In the genomic region with DNA sequence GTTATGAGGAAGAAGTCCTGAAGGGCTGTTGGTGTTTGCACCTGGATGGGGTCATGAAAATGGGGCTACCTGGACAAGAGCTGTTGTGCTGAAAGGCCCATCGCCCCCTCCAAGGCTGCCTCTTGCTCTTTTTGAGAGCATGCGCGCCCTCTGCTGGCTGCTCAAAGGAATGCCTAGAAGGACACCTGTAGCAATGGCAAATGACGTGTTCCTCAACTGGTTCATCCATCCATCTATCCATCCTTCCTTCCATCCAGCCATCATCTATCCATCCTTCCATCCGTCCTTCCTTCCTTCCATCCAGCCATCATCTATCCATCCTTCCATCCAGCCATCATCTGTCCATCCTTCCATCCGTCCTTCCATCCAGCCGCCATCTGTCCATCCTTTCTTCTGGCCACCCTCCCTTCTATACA, we compare ENCODE assay signal across 8 cellular contexts. TPM values are rescaled to one million over a fixed set of nuclear protein-coding genes. Genes with fewer than 3 reads are reported as not detected.
DNase-seq lines count a peak whose midpoint lies in the region; ATAC-seq and TF ChIP-seq lines count a peak whose summit lies in the region.

No MANE protein-coding gene starts in this region.

- no peak overlapping the region for H3K4me2 ChIP-seq in mammary epithelial cell (ENCODE audit: insufficient read depth, low read depth, low read length)

- no peak overlapping the region for H3K27ac Mint-ChIP-seq in CD14-positive monocyte

- intact Hi-C loops in CD14-positive monocyte (cut with micrococcal nuclease), result loop anchor here (5.0 to 10.0 kb wide), 4 partner anchors 253 to 1430 kb away; no protein-coding TSS in a partner anchor
- intact Hi-C loops in mammary epithelial cell (cut with micrococcal nuclease), result loop anchor here (1.0 to 10.0 kb wide), 4 partner anchors 166 to 560 kb away; no protein-coding TSS in a partner anchor

- H3K79me2 ChIP-seq in mammary epithelial cell (ENCODE audit: insufficient read depth, low read length), result no peaks in the 10 kb centered on the region

- H3K27ac ChIP-seq in mammary epithelial cell (ENCODE audit: insufficient read depth, low read depth, low read length), result no peak overlapping the region

- WGBS in mammary epithelial cell (ENCODE audit: low coverage, missing lambda C conversion rate), result 52% methylated on average over 5 of the region's 7 CpGs

- ATAC-seq in GM21526 (IDR thresholded peaks at IDR 0.05; ENCODE audit: low FRiP score, unreplicated experiment), result peak; percentile 62
- ATAC-seq in GM21786 (IDR thresholded peaks at IDR 0.05; ENCODE audit: unreplicated experiment), result no peak

- H4K20me1 ChIP-seq in mammary epithelial cell (ENCODE audit: insufficient read depth, low read length), result no peaks in the 10 kb centered on the region

- no peak overlapping the region for H3K4me3 ChIP-seq in WI38 (ENCODE audit: low read depth, low read length)
- no peak overlapping the region for H3K4me3 ChIP-seq in mammary epithelial cell (replicated peaks in 1 of 3; ENCODE audit: insufficient read depth in 1 of 3, low read depth in 2 of 3, low read length in 3 of 3)

- CTCF ChIA-PET in mammary epithelial cell (lab: Charles Lee; ENCODE audit: low non-redundant PET), result no interaction called here

- no peaks in the 10 kb centered on the region for H3K36me3 Mint-ChIP-seq in CD14-positive monocyte

- H3K4me1 ChIP-seq in mammary epithelial cell (ENCODE audit: insufficient read depth, low read length), result no peaks in the 10 kb centered on the region

- dilution Hi-C loops in mammary epithelial cell (cut with HindIII; ENCODE audit: low sequenced_read_pairs), result loop anchor here (25.0 kb wide), 1 partner anchor 373 kb away; no protein-coding TSS in a partner anchor

- H3K27me3 ChIP-seq in mammary epithelial cell (ENCODE audit: insufficient read depth, low read length), result no peaks in the 10 kb centered on the region

- H3K9me3 Mint-ChIP-seq in CD14-positive monocyte, result peaks cover 0 to 3% (median 0%) of the 10 kb centered on the region in 7 donors

- peaks cover 21% of the 10 kb centered on the region for H3K36me3 ChIP-seq in mammary epithelial cell (ENCODE audit: insufficient read depth, low read length)

- H3K27me3 Mint-ChIP-seq in CD14-positive monocyte (ENCODE audit: low read depth in 3 of 3), result peaks cover 3 to 7% (median 3%) of the 10 kb centered on the region in 3 donors

- H3K9ac ChIP-seq in mammary epithelial cell (ENCODE audit: insufficient read depth, low read length), result no peak overlapping the region

- DNase-seq in CD14-positive monocyte (ENCODE audit: low spot score) (peak; percentile 62), NCI-H1694 treated with DMSO at 0.1 percent for 48 hours (lab: John Stamatoyannopoulos, UW) (peak; percentile 23), mammary epithelial cell (peak; percentile 47), islet precursor cell (peak; percentile 85)
- peak; percentile 50 to 71 (median 61) for DNase-seq in stimulated activated CD4-positive, alpha-beta T cell treated with anti-CD3 and anti-CD28 coated beads, Interleukin-1b, Interleukin-23, amount 100 ng/mL, for 24 hours (ENCODE audit: low read depth in 4 of 4, low spot score in 1 of 4)

- BruUV-seq in mammary epithelial cell (replicated peaks; lab: Mats Ljungman, UMichigan), result no TSS peak

- TF ChIP-seq CTCF in CD14-positive monocyte (IDR thresholded peaks at IDR 0.05) (peak; percentile 92), WI38 (IDR thresholded peaks at IDR 0.05; ENCODE audit: low read depth, low read length) (peak; percentile 74), mammary epithelial cell (conservative IDR thresholded peaks at IDR 0.05 in 1 of 2, IDR thresholded peaks at IDR 0.05 in 1 of 2; ENCODE audit: extremely low read depth in 1 of 2, insufficient read depth in 1 of 2, low read depth in 1 of 2, low read length in 2 of 2) (peak; percentile 83 to 88)

- in situ Hi-C loops in mammary epithelial cell (cut with MboI; ENCODE audit: low sequenced_read_pairs in 2 of 2), result loop anchor here in 1 of 2 donors (25.0 kb wide), 1 partner anchor 373 kb away; no protein-coding TSS in a partner anchor

- H3K4me1 Mint-ChIP-seq in CD14-positive monocyte, result no peaks in the 10 kb centered on the region

- H3K4me3 Mint-ChIP-seq in CD14-positive monocyte, result peak overlapping the region in 1 of 2 donors; percentile 40

- H2AFZ ChIP-seq in mammary epithelial cell (ENCODE audit: low read depth, low read length), result no peak overlapping the region

- no peaks in the 10 kb centered on the region for H3K9me3 ChIP-seq in mammary epithelial cell (replicated peaks; ENCODE audit: insufficient read depth, low read length)

RNA-seq across cellular contexts. Expression of a gene that starts 17.2 kb away (rescaled TPM):
- polyA plus RNA-seq in CD14-positive monocyte (1,000 to 10,000 TPM; 1,998 to 2,299 TPM), mammary epithelial cell (2,160 TPM)
- 1,000 to 10,000 TPM in 1 of 2 donors, 100 to 1,000 TPM in 1; 731 to 1,237 TPM for total RNA-seq in mammary epithelial cell
- 891 TPM for polyA minus RNA-seq in mammary epithelial cell

Comparison
In these comparisons a context has a peak if more than half of its experiments do, and no peak if none do; other contexts are left out.
1. DNase-seq: peak in every context shown above with its lines; median percentile 85 in islet precursor cell; 62 in CD14-positive monocyte; 61 in stimulated activated CD4-positive, alpha-beta T cell treated with anti-CD3 and anti-CD28 coated beads, Interleukin-1b, Interleukin-23, amount 100 ng/mL, for 24 hours; 47 in mammary epithelial cell; 23 in NCI-H1694 treated with DMSO at 0.1 percent for 48 hours.